ENCODE assay signal across 16 cellular contexts in genomic region chr2:178485356-178485755, GRCh38.
"Had no signal": no experiment of that assay in that cellular context is flagged by ENCODE, and none has a peak within 500 bp of the region (broad histone marks: within the 10 kb centered on the region; RNA-seq: fewer than 3 reads in every experiment).

No MANE protein-coding gene starts in this region.

- FAIRE-seq: colon had no signal

- DNase-seq: activated CD4-positive, alpha-beta T cell treated with anti-CD3 and anti-CD28 coated beads, Interleukin-2, amount 10 ng/mL, durations not matched to agents 24 days and 14 days; activated CD4-positive, alpha-beta T cell treated with anti-CD3 and anti-CD28 coated beads, Interleukin-2, amount 50 U/mL, for 48 hours; activated CD4-positive, CD25-positive, alpha-beta regulatory T cell treated with anti-CD3 and anti-CD28 coated beads, Interleukin-2, amount 50 U/mL, for 72 hours; activated CD8-positive, alpha-beta memory T cell treated with anti-CD3 and anti-CD28 coated beads, Interleukin-2, amount 10 ng/mL, durations not matched to agents 7 days and 5 days; activated gamma-delta T cell; activated naive CD4-positive, alpha-beta T cell treated with anti-CD3 and anti-CD28 coated beads for 36 hours; activated T-cell treated with anti-CD3 and anti-CD28 coated beads, Interleukin-2, amount 50 U/mL, for 24 hours; cerebellar nuclear complex; MM.1S; NCI-H187 treated with DMSO at 0.1 percent for 48 hours; NCI-H526; SIG-M5; T-helper 17 cell; T-helper 9 cell had no signal

- ATAC-seq: activated CD8-positive, alpha-beta memory T cell treated with anti-CD3 and anti-CD28 coated beads, Interleukin-2, amount 10 ng/mL, durations not matched to agents 7 days and 5 days; T-helper 17 cell; WTC11 had no signal
